In the genomic region with DNA sequence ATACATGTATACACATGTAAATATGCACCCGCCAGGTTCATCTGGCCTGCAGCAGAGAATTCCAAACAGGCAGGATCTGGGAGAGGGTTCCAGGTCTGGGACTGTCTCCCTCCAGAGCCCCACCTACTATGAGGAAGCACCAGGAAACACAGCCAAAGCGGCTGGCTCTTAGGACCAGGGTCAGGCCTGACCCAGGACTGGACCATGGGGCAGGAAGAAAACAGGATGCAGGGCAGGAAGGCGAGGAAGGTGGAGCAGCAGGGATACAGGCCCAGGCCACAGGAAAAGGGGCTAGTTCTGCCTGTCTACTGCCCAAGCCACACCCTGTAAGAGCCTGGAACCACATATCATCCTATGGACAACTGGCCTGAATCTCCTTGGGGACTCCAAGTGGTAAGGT, we compare ENCODE assay signal across 17 cellular contexts. TPM values are rescaled to one million over a fixed set of nuclear protein-coding genes. Genes with fewer than 3 reads are reported as not detected.
DNase-seq lines count a peak whose midpoint lies in the region; ATAC-seq and TF ChIP-seq lines count a peak whose summit lies in the region.
"Had no signal": no experiment of that assay in that cellular context is flagged by ENCODE, and none has a peak within 500 bp of the region (broad histone marks: within the 10 kb centered on the region; RNA-seq: fewer than 3 reads in every experiment).

No MANE protein-coding gene starts in this region.

- WGBS in gastroesophageal sphincter (ENCODE audit: low coverage in 1 of 2), 2 donors, result 83% methylated on average over 1 of the region's 3 CpGs; no CpG with 5 or more reads in 1 of the 2 donors

- no peak for TF ChIP-seq CTCF in right atrium auricular region (IDR thresholded peaks at IDR 0.05)
- no peak for TF ChIP-seq CTCF in gastroesophageal sphincter (IDR thresholded peaks at IDR 0.05)
- TF ChIP-seq CTCF in natural killer cell (IDR thresholded peaks at IDR 0.05), result no peak
- no peak for TF ChIP-seq CTCF in upper lobe of right lung (IDR thresholded peaks at IDR 0.05)

- H3K9me3 ChIP-seq in right atrium auricular region, result no peaks in the 10 kb centered on the region
- no peaks in the 10 kb centered on the region for H3K9me3 ChIP-seq in gastroesophageal sphincter
- no peaks in the 10 kb centered on the region for H3K9me3 ChIP-seq in upper lobe of right lung

- H3K27me3 Mint-ChIP-seq in natural killer cell (ENCODE audit: low read depth in 2 of 2), result peaks cover 7 to 18% of the 10 kb centered on the region in 2 donors

- peak overlapping the region; percentile 53 for H3K4me3 Mint-ChIP-seq in natural killer cell
- H3K4me3 Mint-ChIP-seq: activated CD4-positive, alpha-beta T cell treated with anti-CD3 and anti-CD28 coated beads, Interleukin-2, amount 10 ng/mL, durations not matched to agents 7 days and 5 days had no signal

- H3K4me1 Mint-ChIP-seq in natural killer cell, result peaks cover 6% of the 10 kb centered on the region in 2 donors

- H3K27ac Mint-ChIP-seq in natural killer cell, result no peak overlapping the region
- H3K27ac Mint-ChIP-seq: activated CD4-positive, alpha-beta T cell treated with anti-CD3 and anti-CD28 coated beads, Interleukin-2, amount 10 ng/mL, durations not matched to agents 7 days and 5 days; activated T-cell treated with anti-CD3 and anti-CD28 coated beads, Interleukin-2, amount 50 U/mL, for 72 hours had no signal

- no peak for TF ChIP-seq POLR2A in gastroesophageal sphincter (IDR thresholded peaks at IDR 0.05)

- H3K27me3 ChIP-seq in right atrium auricular region, result no peaks in the 10 kb centered on the region
- peaks cover 46% of the 10 kb centered on the region for H3K27me3 ChIP-seq in gastroesophageal sphincter
- peaks cover 8% of the 10 kb centered on the region for H3K27me3 ChIP-seq in upper lobe of right lung

- TF ChIP-seq EP300 in gastroesophageal sphincter (IDR thresholded peaks at IDR 0.05), result no peak

- no peaks in the 10 kb centered on the region for H3K36me3 ChIP-seq in right atrium auricular region
- no peaks in the 10 kb centered on the region for H3K36me3 ChIP-seq in gastroesophageal sphincter
- no peaks in the 10 kb centered on the region for H3K36me3 ChIP-seq in upper lobe of right lung

- H3K4me3 ChIP-seq in right atrium auricular region (no peak overlapping the region), gastroesophageal sphincter (peak overlapping the region in 1 of 2 donors; percentile 77), upper lobe of right lung (peak overlapping the region; percentile 65)
- H3K4me3 ChIP-seq: K562 had no signal

- H3K27ac ChIP-seq in right atrium auricular region, result peak overlapping the region in 1 of 2 donors; percentile 40
- H3K27ac ChIP-seq in gastroesophageal sphincter, result peak overlapping the region in 1 of 4 donors; percentile 75
- H3K27ac ChIP-seq in upper lobe of right lung, result peak overlapping the region; percentile 24

- H3K4me1 ChIP-seq in right atrium auricular region (peaks cover 0 to 18% of the 10 kb centered on the region in 2 donors), gastroesophageal sphincter (peaks cover 0 to 23% (median 14%) of the 10 kb centered on the region in 3 donors), upper lobe of right lung (peaks cover 18% of the 10 kb centered on the region)

- intact Hi-C loops in Right ventricle myocardium superior (cut with DNase I), result no loop called here
- intact Hi-C loops in natural killer cell (cut with micrococcal nuclease), result no loop called here
- intact Hi-C loops in upper lobe of right lung (cut with DNase I), result no loop called here

- ATAC-seq in Right ventricle myocardium superior (ENCODE audit: poor library complexity) (peak; percentile 24), gastroesophageal sphincter (peak; percentile 57), natural killer cell (no peak), upper lobe of right lung (peak; percentile 9)
- ATAC-seq: activated T-cell treated with anti-CD3 and anti-CD28 coated beads, Interleukin-2, amount 50 U/mL, for 72 hours; K562 had no signal

- DNase-seq in Right ventricle myocardium superior (no peak), right atrium auricular region (ENCODE audit: low spot score) (no peak), natural killer cell (no peak), upper lobe of right lung (no peak), NCI-H524 (lab: John Stamatoyannopoulos, UW) (no peak), NCI-H2171 (lab: John Stamatoyannopoulos, UW) (no peak)
- DNase-seq in effector CD8-positive, alpha-beta T cell (lab: John Stamatoyannopoulos, UW), result no peak
- DNase-seq: activated CD4-positive, alpha-beta T cell treated with anti-CD3 and anti-CD28 coated beads, Interleukin-2, amount 10 ng/mL, durations not matched to agents 7 days and 5 days; activated T-cell treated with anti-CD3 and anti-CD28 coated beads, Interleukin-2, amount 50 U/mL, for 72 hours; GOT3; NCI-H1694; NCI-H526; T-helper 9 cell had no signal

- H3K9me3 Mint-ChIP-seq in natural killer cell, result no peaks in the 10 kb centered on the region
- H3K9me3 Mint-ChIP-seq: activated CD4-positive, alpha-beta T cell treated with anti-CD3 and anti-CD28 coated beads, Interleukin-2, amount 10 ng/mL, durations not matched to agents 7 days and 5 days; activated T-cell treated with anti-CD3 and anti-CD28 coated beads, Interleukin-2, amount 50 U/mL, for 72 hours had no signal

- no peaks in the 10 kb centered on the region for H3K36me3 Mint-ChIP-seq in natural killer cell

RNA-seq across cellular contexts. Expression of a gene that starts 2.2 kb away (rescaled TPM):
- 9.0 TPM for total RNA-seq in Right ventricle myocardium superior
- 10 to 100 TPM; 10.6 to 11.7 TPM for total RNA-seq in right atrium auricular region
- total RNA-seq in gastroesophageal sphincter, result 10 to 100 TPM in 2 of 4 donors, 1 to 10 TPM in 2; 4.6 to 21.9 (median 10.8) TPM
- total RNA-seq in natural killer cell, result 1 to 10 TPM in 2 of 3 donors, under 1 TPM in 1; 0.66 to 9.5 (median 2.8) TPM
- total RNA-seq in upper lobe of right lung, result 33.5 TPM

RNA-seq across cellular contexts. Expression of a gene that starts 17.0 kb away (rescaled TPM):
- total RNA-seq in Right ventricle myocardium superior, result 18.4 TPM
- 10 to 100 TPM; 13.6 to 28.8 TPM for total RNA-seq in right atrium auricular region
- 10 to 100 TPM; 11.8 to 35.3 (median 18.1) TPM for total RNA-seq in gastroesophageal sphincter
- under 1 TPM in 2 of 3 donors, not detected in 1; 0.14 to 0.23 TPM for total RNA-seq in natural killer cell
- total RNA-seq in upper lobe of right lung, result 21.8 TPM

RNA-seq across cellular contexts. Expression of a gene that starts 34.7 kb away (rescaled TPM):
- total RNA-seq in Right ventricle myocardium superior, result not detected
- total RNA-seq in right atrium auricular region, result not detected
- total RNA-seq in gastroesophageal sphincter, result under 1 TPM in 2 of 4 donors, not detected in 2; 0.31 to 0.82 TPM
- not detected for total RNA-seq in natural killer cell
- total RNA-seq in upper lobe of right lung, result not detected
- total RNA-seq: activated CD4-positive, alpha-beta T cell treated with anti-CD3 and anti-CD28 coated beads, Interleukin-2, amount 10 ng/mL, durations not matched to agents 7 days and 5 days; activated T-cell treated with anti-CD3 and anti-CD28 coated beads, Interleukin-2, amount 50 U/mL, for 72 hours; astrocyte; K562; subcutaneous adipose tissue had no signal

RNA-seq across cellular contexts. Expression of a gene that starts 42.1 kb away (rescaled TPM):
- total RNA-seq in Right ventricle myocardium superior (46.6 TPM), right atrium auricular region (100 to 1,000 TPM in 1 of 2 donors, 10 to 100 TPM in 1; 44.8 to 104 TPM), gastroesophageal sphincter (100 to 1,000 TPM in 1 of 4 donors, 10 to 100 TPM in 3; 36.6 to 112 (median 50.5) TPM), natural killer cell (10 to 100 TPM in 2 of 3 donors, 1 to 10 TPM in 1; 9.0 to 15.7 (median 12.9) TPM), upper lobe of right lung (21.6 TPM)

RNA-seq across cellular contexts. Expression of a gene that starts 46.3 kb away (rescaled TPM):
- total RNA-seq in Right ventricle myocardium superior (not detected), right atrium auricular region (not detected), gastroesophageal sphincter (not detected), natural killer cell (not detected), upper lobe of right lung (not detected)
- total RNA-seq: activated CD4-positive, alpha-beta T cell treated with anti-CD3 and anti-CD28 coated beads, Interleukin-2, amount 10 ng/mL, durations not matched to agents 7 days and 5 days; activated T-cell treated with anti-CD3 and anti-CD28 coated beads, Interleukin-2, amount 50 U/mL, for 72 hours; astrocyte had no signal

Comparison
In these comparisons a context has a peak if more than half of its experiments do, and no peak if none do; other contexts are left out.
1. ATAC-seq: peak in Right ventricle myocardium superior (single experiment), gastroesophageal sphincter (single experiment) and upper lobe of right lung (single experiment); none in natural killer cell (0 of 3).
2. RNA of a gene that starts 17.0 kb away (total RNA-seq): 13.6 to 28.8 TPM in right atrium auricular region, 21.8 TPM in upper lobe of right lung (single experiment), 11.8 to 35.3 TPM in gastroesophageal sphincter and 18.4 TPM in Right ventricle myocardium superior (single experiment); 0.14 to 0.23 TPM in natural killer cell; every median in the first group is over 10 times any median in the second.